ENCODE assay signal across 8 cellular contexts in genomic region chrX:45238489-45238888, GRCh38. TPM values are rescaled to one million over a fixed set of nuclear protein-coding genes. Genes with fewer than 3 reads are reported as not detected.
"Had no signal": no experiment of that assay in that cellular context is flagged by ENCODE, and none has a peak within 500 bp of the region (broad histone marks: within the 10 kb centered on the region; RNA-seq: fewer than 3 reads in every experiment).

No MANE protein-coding gene starts in this region.

- ATAC-seq: GM23338, HepG2 had no signal

- FAIRE-seq: H1, H54, HepG2 had no signal

- H3K4me2 ChIP-seq: GM23338 had no signal

- DNase-seq: H9, HCEC 1CT had no signal

- H3K4me1 Mint-ChIP-seq: GM23338, H9, IgD-negative memory B cell had no signal

- H3K36me3 Mint-ChIP-seq: IgD-negative memory B cell had no signal

- H2AFZ ChIP-seq: GM23338 had no signal

- H3K9me3 Mint-ChIP-seq: GM23338, IgD-negative memory B cell had no signal

- H3K27ac Mint-ChIP-seq: GM23338, H9, IgD-negative memory B cell had no signal

- H3K4me3 ChIP-seq: GM23338 had no signal

- H3K4me3 Mint-ChIP-seq: GM23338, H9 had no signal

RNA-seq across cellular contexts. Expression of gene DIPK2B, which starts 37.8 kb away (rescaled TPM):
- total RNA-seq: GM23338, H1, H9, HepG2, HT-29 had no signal
